ENCODE assay signal across 8 cellular contexts in the genomic region with DNA sequence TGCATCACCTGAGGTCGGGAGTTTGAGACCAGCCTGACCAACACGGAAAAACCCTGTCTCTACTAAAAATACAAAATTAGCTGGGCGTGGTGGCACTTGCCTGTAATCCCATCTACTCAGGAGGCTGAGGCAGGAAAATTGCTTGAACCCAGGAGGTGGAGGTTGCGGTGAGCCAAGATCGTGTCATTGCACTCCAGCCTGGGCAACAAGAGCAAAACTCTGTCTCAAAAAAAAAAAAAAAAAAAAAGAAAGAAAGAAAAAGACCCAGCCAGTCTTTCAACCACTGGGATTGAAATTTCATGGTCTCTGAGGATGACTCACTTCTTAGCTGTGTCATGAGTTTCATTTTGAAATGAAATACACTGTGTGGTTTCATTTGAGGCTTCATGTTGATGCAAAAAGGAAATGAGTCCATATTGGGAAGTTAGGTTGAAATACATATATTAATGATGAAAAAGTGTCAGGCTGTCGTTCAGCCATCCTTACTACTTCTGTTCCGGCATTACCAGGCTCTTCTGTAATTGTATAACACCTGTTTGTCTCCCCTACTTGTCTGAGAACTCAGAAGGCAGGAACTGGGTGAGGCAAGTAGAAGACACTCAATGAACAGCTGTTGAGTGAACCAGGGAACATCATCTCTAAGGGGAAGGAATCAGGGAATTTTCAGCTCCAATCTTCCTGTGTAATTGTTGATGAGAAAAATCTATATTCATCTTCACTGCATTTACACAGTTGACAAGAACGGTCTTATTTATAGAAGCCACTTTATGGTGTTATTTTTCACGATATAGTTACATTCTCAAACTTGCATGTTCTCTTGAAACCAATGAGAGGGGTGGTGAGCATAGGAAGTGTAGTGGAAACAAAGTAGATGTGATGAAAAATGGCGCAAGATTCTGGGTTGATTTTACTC.
DNase-seq lines count a peak whose midpoint lies in the region; ATAC-seq lines count a peak whose summit lies in the region.

No MANE protein-coding gene starts in this region.

- CTCF ChIA-PET in CD4-positive, alpha-beta memory T cell (lab: Charles Lee; ENCODE audit: partially characterized antibody): interaction anchor here (0.6 to 2.1 kb wide), 9 partner anchors 9 to 292 kb away, joined by 3 to 9 read pairs (median 3); no protein-coding TSS in a partner anchor

- no peaks in the 10 kb centered on the region for H3K27me3 ChIP-seq in CD4-positive, alpha-beta memory T cell (ENCODE audit: insufficient read depth, low read length)
- no peaks in the 10 kb centered on the region for H3K27me3 ChIP-seq in esophagus (ENCODE audit: control insufficient read depth in 1 of 2, insufficient read depth in 2 of 2, low read length in 2 of 2)

- peak overlapping the region; percentile 61 to 87 (median 71) for H3K4me3 Mint-ChIP-seq in CD4-positive, alpha-beta memory T cell

- WGBS in esophagus, 2 donors: 60 to 63% methylated on average over 10 of the region's 10 CpGs

- ATAC-seq in GM19328 (IDR thresholded peaks at IDR 0.05; ENCODE audit: unreplicated experiment) (peak; percentile 87), HG03175 (IDR thresholded peaks at IDR 0.05; ENCODE audit: unreplicated experiment) (peak; percentile 89), left lobe of liver (no peak)

- no peak overlapping the region for H3K4me3 ChIP-seq in CD4-positive, alpha-beta memory T cell (ENCODE audit: low read length in 2 of 2)
- H3K4me3 ChIP-seq in esophagus (ENCODE audit: low read depth in 1 of 2, low read length in 2 of 2): no peak overlapping the region

- peaks cover 18 to 26% (median 22%) of the 10 kb centered on the region in 4 donors for H3K4me1 Mint-ChIP-seq in CD4-positive, alpha-beta memory T cell

- H3K27me3 Mint-ChIP-seq in CD4-positive, alpha-beta memory T cell: no peaks in the 10 kb centered on the region

- peaks cover 63% of the 10 kb centered on the region for H3K4me1 ChIP-seq in CD4-positive, alpha-beta memory T cell (ENCODE audit: insufficient read depth, low read length)
- H3K4me1 ChIP-seq in esophagus (ENCODE audit: control insufficient read depth in 2 of 2, insufficient read depth in 2 of 2, low read length in 1 of 2): no peaks in the 10 kb centered on the region

- no peaks in the 10 kb centered on the region for H3K36me3 Mint-ChIP-seq in CD4-positive, alpha-beta memory T cell

- POLR2A ChIA-PET in CD4-positive, alpha-beta memory T cell (lab: Charles Lee; ENCODE audit: partially characterized antibody): interaction anchor here (0.8 to 5.7 kb wide), 8 partner anchors 11 to 261 kb away, joined by 3 to 52 read pairs (median 4); a partner anchor contains a TSS

- peaks cover 0 to 2% (median 0%) of the 10 kb centered on the region in 8 donors for H3K9me3 Mint-ChIP-seq in CD4-positive, alpha-beta memory T cell

- peak; percentile 52 to 71 (median 65) for DNase-seq in CD4-positive, alpha-beta memory T cell
- DNase-seq in SK-MEL-5 (ENCODE audit: low read depth, low spot score) (peak; percentile 92), left lobe of liver (ENCODE audit: low spot score) (no peak), D341Med (ENCODE audit: low spot score) (no peak)
- DNase-seq in stimulated activated CD8-positive, alpha-beta memory T cell treated with anti-CD3 and anti-CD28 coated beads, Interleukin-4, amount 100 ng/mL, for 48 hours: peak; percentile 45

- no peak overlapping the region for H3K27ac ChIP-seq in CD4-positive, alpha-beta memory T cell (ENCODE audit: low read depth, low read length)
- peak overlapping the region; percentile 64 to 73 for H3K27ac ChIP-seq in esophagus (ENCODE audit: low read depth in 2 of 2, low read length in 1 of 2)

- H3K36me3 ChIP-seq in CD4-positive, alpha-beta memory T cell (ENCODE audit: insufficient read depth, low read length): no peaks in the 10 kb centered on the region
- H3K36me3 ChIP-seq in esophagus (ENCODE audit: control insufficient read depth in 2 of 2, insufficient read depth in 2 of 2, low read length in 1 of 2): no peaks in the 10 kb centered on the region

- peak overlapping the region; percentile 75 to 92 (median 86) for H3K27ac Mint-ChIP-seq in CD4-positive, alpha-beta memory T cell

- no peaks in the 10 kb centered on the region for H3K9me3 ChIP-seq in CD4-positive, alpha-beta memory T cell (ENCODE audit: control insufficient read depth in 1 of 2, low read length in 2 of 2)
- H3K9me3 ChIP-seq in esophagus (ENCODE audit: control insufficient read depth in 2 of 2, insufficient read depth in 1 of 2, low read depth in 1 of 2, low read length in 1 of 2): no peaks in the 10 kb centered on the region

- intact Hi-C loops in CD4-positive, alpha-beta memory T cell (cut with micrococcal nuclease): loop anchor here (1.0 to 10.0 kb wide), 5 partner anchors 87 to 362 kb away; a partner anchor contains a TSS

- in situ Hi-C loops in SK-MEL-5 (cut with HindIII; ENCODE audit: low pct_unique_long_range_greater_than_20kb, low sequenced_read_pairs): no loop called here

Comparison
In these comparisons a context has a peak if more than half of its experiments do, and no peak if none do; other contexts are left out.
1. DNase-seq: peak in CD4-positive, alpha-beta memory T cell (5 of 5), SK-MEL-5 (single experiment) and stimulated activated CD8-positive, alpha-beta memory T cell treated with anti-CD3 and anti-CD28 coated beads, Interleukin-4, amount 100 ng/mL, for 48 hours (single experiment); none in left lobe of liver (single experiment) and D341Med (single experiment).